ENCODE assay signal across 1 cellular context in genomic region chr9:127785933-127786772, GRCh38.
TF ChIP-seq lines count a peak whose summit lies in the region.

Gene CDK9, plus strand, starts transcription at chr9:127786034. Its CDS starts 115 bp downstream, at chr9:127786149.

TF ChIP-seq in HCT116, 20 proteins besides CTCF, POLR2A, EP300 and RAD21 (continued from another document):
- no peak for TF ChIP-seq REST (IDR thresholded peaks at IDR 0.05; ENCODE audit: low read depth)
- TF ChIP-seq POLR2AphosphoS5 (IDR thresholded peaks at IDR 0.05; ENCODE audit: low read depth, low read length) = peak; percentile 54
- no peak for TF ChIP-seq SP1 (IDR thresholded peaks at IDR 0.05; ENCODE audit: low read depth)
